In genomic region chr2:199309411-199309810, GRCh38 we compare ENCODE assay signal across 11 cellular contexts.
DNase-seq lines count a peak whose midpoint lies in the region; TF ChIP-seq lines count a peak whose summit lies in the region.
"Had no signal": no experiment of that assay in that cellular context is flagged by ENCODE, and none has a peak within 500 bp of the region (broad histone marks: within the 10 kb centered on the region; RNA-seq: fewer than 3 reads in every experiment).

No MANE protein-coding gene starts in this region.

- no peak overlapping the region for H3K4me3 ChIP-seq in lower leg skin (ENCODE audit: low read depth, poor library complexity, severe bottlenecking)

- DNase-seq in NCI-H2171 treated with DMSO at 0.1 percent for 48 hours (lab: John Stamatoyannopoulos, UW) (peak; percentile 60), NCI-H2171 (lab: John Stamatoyannopoulos, UW) (no peak), NCI-H510A treated with DMSO at 0.1 percent for 48 hours (lab: John Stamatoyannopoulos, UW) (peak; percentile 48), SHP77 treated with DMSO at 0.1 percent for 48 hours (lab: John Stamatoyannopoulos, UW) (peak; percentile 44), NCI-H446 treated with DMSO at 0.1 percent for 48 hours (lab: John Stamatoyannopoulos, UW) (no peak), lower leg skin (ENCODE audit: low spot score in 2 of 2) (no peak)
- no peak for DNase-seq in stimulated activated CD4-positive, alpha-beta T cell treated with anti-CD3 and anti-CD28 coated beads, Interleukin-2, amount 100 ng/mL, for 48 hours
- DNase-seq: ACHN; CD4-positive, alpha-beta memory T cell; GOT3; MV-4-11 had no signal

- TF ChIP-seq CTCF in lower leg skin (IDR thresholded peaks at IDR 0.05): no peak

- TF ChIP-seq POLR2A in lower leg skin (IDR thresholded peaks at IDR 0.05): no peak

- intact Hi-C loops in lower leg skin (cut with DNase I; ENCODE audit: low total_unique reads): no loop called here

- 72 to 85% methylated on average over 4 of the region's 4 CpGs for WGBS in lower leg skin, 2 donors

Comparison
In these comparisons a context has a peak if more than half of its experiments do, and no peak if none do; other contexts are left out.
1. DNase-seq: peak in NCI-H2171 treated with DMSO at 0.1 percent for 48 hours (single experiment), NCI-H510A treated with DMSO at 0.1 percent for 48 hours (single experiment) and SHP77 treated with DMSO at 0.1 percent for 48 hours (single experiment); none in NCI-H2171 (single experiment), stimulated activated CD4-positive, alpha-beta T cell treated with anti-CD3 and anti-CD28 coated beads, Interleukin-2, amount 100 ng/mL, for 48 hours (0 of 2), NCI-H446 treated with DMSO at 0.1 percent for 48 hours (single experiment) and lower leg skin (0 of 2).